ENCODE assay signal across 20 cellular contexts in genomic region chr15:75704618-75705017, GRCh38. TPM values are rescaled to one million over a fixed set of nuclear protein-coding genes. Genes with fewer than 3 reads are reported as not detected.
DNase-seq lines count a peak whose midpoint lies in the region; ATAC-seq and TF ChIP-seq lines count a peak whose summit lies in the region.
"Had no signal": no experiment of that assay in that cellular context is flagged by ENCODE, and none has a peak within 500 bp of the region (broad histone marks: within the 10 kb centered on the region; RNA-seq: fewer than 3 reads in every experiment).

No MANE protein-coding gene starts in this region.

- ATAC-seq in heart left ventricle, result no peak
- ATAC-seq in Right ventricle myocardium inferior, result no peak
- no peak for ATAC-seq in GM19467 (IDR thresholded peaks at IDR 0.05; ENCODE audit: unreplicated experiment)
- no peak for ATAC-seq in HG03139 (IDR thresholded peaks at IDR 0.05; ENCODE audit: unreplicated experiment)
- ATAC-seq: GM12878; stimulated activated naive B cell treated with anti-CD40 and anti-IgM and Interleukin-4, amounts not matched to agents 10 μg/mL and 1 μg/mL and 100 μg/mL, for 72 hours; T-helper 17 cell had no signal

- TF ChIP-seq CTCF in heart left ventricle (IDR thresholded peaks at IDR 0.05) (no peak), esophagus muscularis mucosa (IDR thresholded peaks at IDR 0.05) (no peak), sigmoid colon (IDR thresholded peaks at IDR 0.05) (no peak), vagina (IDR thresholded peaks at IDR 0.05) (no peak)

- intact Hi-C loops in heart left ventricle (cut with DNase I) (no loop called here), Right ventricle myocardium inferior (cut with DNase I) (no loop called here), esophagus muscularis mucosa (cut with DNase I) (no loop called here), sigmoid colon (cut with DNase I) (no loop called here), vagina (cut with DNase I) (no loop called here)

- TF ChIP-seq EP300 in esophagus muscularis mucosa (IDR thresholded peaks at IDR 0.05) (no peak), sigmoid colon (IDR thresholded peaks at IDR 0.05) (no peak)

- H3K36me3 ChIP-seq in heart left ventricle (no peaks in the 10 kb centered on the region), esophagus muscularis mucosa (peaks cover 0 to 5% (median 0%) of the 10 kb centered on the region in 4 donors), sigmoid colon (no peaks in the 10 kb centered on the region), vagina (no peaks in the 10 kb centered on the region)
- H3K36me3 ChIP-seq: cardiac muscle cell had no signal

- H3K9me3 ChIP-seq in heart left ventricle, result no peaks in the 10 kb centered on the region
- no peaks in the 10 kb centered on the region for H3K9me3 ChIP-seq in esophagus muscularis mucosa
- no peaks in the 10 kb centered on the region for H3K9me3 ChIP-seq in sigmoid colon
- H3K9me3 ChIP-seq in vagina, result no peaks in the 10 kb centered on the region

- H3K27me3 ChIP-seq in heart left ventricle (no peaks in the 10 kb centered on the region), esophagus muscularis mucosa (no peaks in the 10 kb centered on the region), sigmoid colon (no peaks in the 10 kb centered on the region), vagina (no peaks in the 10 kb centered on the region)
- H3K27me3 ChIP-seq: cardiac muscle cell had no signal

- DNase-seq in heart left ventricle (no peak), Right ventricle myocardium inferior (ENCODE audit: missing footprints) (no peak), esophagus muscularis mucosa (ENCODE audit: extremely low spot score) (no peak), sigmoid colon (no peak), vagina (ENCODE audit: extremely low spot score in 2 of 2) (no peak), GDM1 (lab: John Stamatoyannopoulos, UW) (no peak)
- DNase-seq: 8988T; activated naive CD8-positive, alpha-beta T cell treated with anti-CD3 and anti-CD28 coated beads, Interleukin-2, amount 10 ng/mL, durations not matched to agents 7 days and 5 days; GF-D8; islet precursor cell; KG1; NCI-H1048; NCI-H526; SHP77 treated with DMSO at 0.1 percent for 48 hours; stimulated activated naive B cell treated with anti-CD40 and anti-IgM and Interleukin-4, amounts not matched to agents 10 μg/mL and 1 μg/mL and 100 μg/mL, for 72 hours; T-helper 17 cell had no signal

- H3K27ac ChIP-seq in heart left ventricle, result peak overlapping the region; percentile 49 to 89 (median 62)
- H3K27ac ChIP-seq in esophagus muscularis mucosa (replicated peaks in 1 of 4), result peak overlapping the region; percentile 86 to 94 (median 87)
- peak overlapping the region; percentile 85 to 96 (median 90) for H3K27ac ChIP-seq in sigmoid colon
- H3K27ac ChIP-seq in vagina, result peak overlapping the region; percentile 84

- TF ChIP-seq POLR2A in heart left ventricle (IDR thresholded peaks at IDR 0.05) (no peak), esophagus muscularis mucosa (IDR thresholded peaks at IDR 0.05; ENCODE audit: low read depth) (no peak), sigmoid colon (IDR thresholded peaks at IDR 0.05) (no peak), vagina (IDR thresholded peaks at IDR 0.05) (no peak)

- H3K4me1 ChIP-seq in heart left ventricle, result peaks cover 0 to 78% (median 35%) of the 10 kb centered on the region in 12 donors
- H3K4me1 ChIP-seq in esophagus muscularis mucosa, result peaks cover 54 to 87% (median 85%) of the 10 kb centered on the region in 4 donors
- H3K4me1 ChIP-seq in sigmoid colon, result peaks cover 0 to 80% (median 79%) of the 10 kb centered on the region in 4 donors
- peaks cover 73% of the 10 kb centered on the region for H3K4me1 ChIP-seq in vagina

- 83 to 93% (median 87%) methylated on average over 8 to 9 of the region's 9 CpGs for WGBS in heart left ventricle, 4 donors
- 79% methylated on average over 7 of the region's 9 CpGs for WGBS in esophagus muscularis mucosa
- WGBS in sigmoid colon, 2 donors, result 91 to 95% methylated on average over 9 of the region's 9 CpGs

- no peak overlapping the region for H3K4me3 ChIP-seq in heart left ventricle
- no peak overlapping the region for H3K4me3 ChIP-seq in esophagus muscularis mucosa
- H3K4me3 ChIP-seq in sigmoid colon, result no peak overlapping the region
- H3K4me3 ChIP-seq in vagina, result no peak overlapping the region
- H3K4me3 ChIP-seq: cardiac muscle cell, GM12878 had no signal

RNA-seq across cellular contexts. Expression of gene CSPG4, which starts 8.0 kb away (rescaled TPM):
- total RNA-seq in heart left ventricle, result 10 to 100 TPM in 8 of 9 donors, 1 to 10 TPM in 1; 9.0 to 46.9 (median 18.8) TPM
- 10 to 100 TPM in 1 of 2 donors, 1 to 10 TPM in 1; 8.5 to 13.9 TPM for polyA plus RNA-seq in heart left ventricle
- total RNA-seq in Right ventricle myocardium inferior, result 7.8 TPM
- 100 to 1,000 TPM; 133 to 386 (median 182) TPM for total RNA-seq in esophagus muscularis mucosa
- total RNA-seq in sigmoid colon, result 100 to 1,000 TPM in 2 of 4 donors, 10 to 100 TPM in 2; 45.7 to 151 (median 93.9) TPM
- polyA plus RNA-seq in sigmoid colon, result 1 to 10 TPM in 1 of 3 donors, under 1 TPM in 2; 0.23 to 8.4 (median 0.60) TPM
- total RNA-seq in vagina, result 23.1 TPM
- total RNA-seq: activated naive CD8-positive, alpha-beta T cell treated with anti-CD3 and anti-CD28 coated beads, Interleukin-2, amount 10 ng/mL, durations not matched to agents 7 days and 5 days had no signal

RNA-seq across cellular contexts. Expression of gene SNX33, which starts 56.9 kb away (rescaled TPM):
- 10 to 100 TPM in 6 of 9 donors, 1 to 10 TPM in 3; 8.3 to 20.9 (median 11.6) TPM for total RNA-seq in heart left ventricle
- 1 to 10 TPM; 7.7 to 9.2 TPM for polyA plus RNA-seq in heart left ventricle
- total RNA-seq in Right ventricle myocardium inferior, result 13.3 TPM
- total RNA-seq in esophagus muscularis mucosa, result 10 to 100 TPM; 27.8 to 47.6 (median 40.1) TPM
- total RNA-seq in sigmoid colon, result 10 to 100 TPM; 20.1 to 32.7 (median 25.8) TPM
- polyA plus RNA-seq in sigmoid colon, result 10 to 100 TPM in 2 of 3 donors, 1 to 10 TPM in 1; 9.0 to 20.9 (median 12.7) TPM
- 23.6 TPM for total RNA-seq in vagina
